26 cellular contexts compared by ENCODE assay signal in the genomic region with DNA sequence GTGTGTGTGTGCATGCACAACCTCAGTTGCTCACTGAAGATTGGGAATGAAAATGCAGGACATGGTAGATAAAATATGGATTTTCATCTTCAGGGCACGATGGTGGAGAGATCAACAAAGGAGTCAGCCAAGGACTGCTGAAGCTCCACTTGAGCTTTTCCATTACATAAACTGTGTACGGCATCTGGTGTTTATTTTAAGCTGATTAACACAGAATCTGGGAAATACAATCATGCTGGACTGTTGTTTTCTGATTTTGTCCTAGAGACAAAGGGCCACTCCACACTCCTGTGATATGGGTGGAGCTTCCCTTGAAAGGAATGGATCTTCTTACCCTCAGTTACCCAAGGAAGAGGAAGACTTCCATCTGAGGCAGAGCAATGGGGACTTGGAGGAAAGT.
"Had no signal": no experiment of that assay in that cellular context is flagged by ENCODE, and none has a peak within 500 bp of the region (broad histone marks: within the 10 kb centered on the region; RNA-seq: fewer than 3 reads in every experiment).

No MANE protein-coding gene starts in this region.

- H3K27ac ChIP-seq: ascending aorta, cardiac muscle cell, coronary artery, dorsolateral prefrontal cortex, heart right ventricle, stomach, thyroid gland, upper lobe of left lung, vagina had no signal

- H3K4me1 ChIP-seq: ascending aorta, heart right ventricle, stomach, thyroid gland, upper lobe of left lung, vagina had no signal

- H3K9me3 ChIP-seq: ascending aorta, heart right ventricle, stomach, thyroid gland, upper lobe of left lung, vagina had no signal

- DNase-seq: activated B cell treated with CpG ODN at 0.5 μM for 24 hours; activated effector memory CD4-positive, alpha-beta T cell treated with Interleukin-2 at 50 U/mL for 16 hours; activated naive CD4-positive, alpha-beta T cell treated with Interleukin-2 at 50 U/mL for 16 hours; cerebellar nuclear complex; dorsolateral prefrontal cortex; effector memory CD4-positive, alpha-beta T cell; erythroblast; foreskin melanocyte; heart right ventricle; midbrain; naive thymus-derived CD4-positive, alpha-beta T cell; occipital lobe; posterior cingulate gyrus; right cardiac atrium; stimulated activated CD4-positive, alpha-beta T cell treated with anti-CD3 and anti-CD28 coated beads, Interleukin-15, amount 100 ng/mL, for 24 hours; stimulated activated CD4-positive, alpha-beta T cell treated with anti-CD3 and anti-CD28 coated beads, Interleukin-2, amount 100 ng/mL, for 24 hours; stimulated activated naive B cell treated with anti-CD40 and anti-IgM and Interleukin-4, amounts not matched to agents 10 μg/mL and 1 μg/mL and 100 μg/mL, for 72 hours; stomach; T-helper 17 cell; T1000; thyroid gland; upper lobe of left lung had no signal

- H3K36me3 ChIP-seq: ascending aorta, cardiac muscle cell, heart right ventricle, stomach, thyroid gland, upper lobe of left lung, vagina had no signal

- H3K27me3 ChIP-seq: ascending aorta, cardiac muscle cell, stomach, thyroid gland, upper lobe of left lung, vagina had no signal

- H3K4me3 ChIP-seq: ascending aorta, cardiac muscle cell, coronary artery, dorsolateral prefrontal cortex, heart right ventricle, stomach, thyroid gland, upper lobe of left lung, vagina had no signal
